9 cellular contexts compared by ENCODE assay signal in genomic region chr20:39553120-39553519, GRCh38.
"Had no signal": no experiment of that assay in that cellular context is flagged by ENCODE, and none has a peak within 500 bp of the region (broad histone marks: within the 10 kb centered on the region; RNA-seq: fewer than 3 reads in every experiment).

No MANE protein-coding gene starts in this region.

- H2AFZ ChIP-seq: GM23248, GM23338 had no signal

- H3K9ac ChIP-seq: GM23248 had no signal

- H3K9me3 ChIP-seq: HAP-1 had no signal

- H3K36me3 ChIP-seq: HAP-1 had no signal

- H3K4me2 ChIP-seq: GM23338 had no signal

- DNase-seq: GM23248, GOT3, H7, H9, HCEC 1CT, HFFc6 had no signal

- H3K4me3 ChIP-seq: GM23248, GM23338, HAP-1 had no signal

- H3K27ac ChIP-seq: GM23248 had no signal

- ATAC-seq: GM23338, HCT116 had no signal

- H3K4me1 ChIP-seq: HAP-1 had no signal
